ENCODE assay signal across 11 cellular contexts in the genomic region with DNA sequence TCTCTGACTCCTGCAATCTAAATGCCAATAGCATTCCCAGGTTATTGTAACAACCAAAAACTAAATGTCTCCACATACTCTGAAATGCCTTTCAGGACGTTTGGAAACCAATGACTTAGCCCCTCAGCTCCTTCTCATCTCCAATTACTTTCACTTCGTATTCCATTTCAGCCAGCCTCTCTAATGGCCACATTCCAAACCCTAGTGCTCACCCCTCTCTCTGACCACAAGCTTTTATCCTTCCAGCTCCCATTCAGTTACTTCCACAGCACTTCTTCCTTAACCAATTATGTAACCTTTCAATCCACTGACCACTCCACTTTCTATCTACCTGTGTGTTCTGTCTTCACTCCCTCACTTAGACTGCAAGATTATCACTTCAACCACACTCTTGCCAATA. TPM values are rescaled to one million over a fixed set of nuclear protein-coding genes. Genes with fewer than 3 reads are reported as not detected.
DNase-seq lines count a peak whose midpoint lies in the region; ATAC-seq and TF ChIP-seq lines count a peak whose summit lies in the region.
"Had no signal": no experiment of that assay in that cellular context is flagged by ENCODE, and none has a peak within 500 bp of the region (broad histone marks: within the 10 kb centered on the region; RNA-seq: fewer than 3 reads in every experiment).

No MANE protein-coding gene starts in this region.

- intact Hi-C loops in dorsolateral prefrontal cortex (cut with DNase I): no loop called here

- H3K27ac ChIP-seq in GM23248 (peak overlapping the region; percentile 58), SJSA1 (peak overlapping the region; percentile 63), dorsolateral prefrontal cortex (no peak overlapping the region)
- H3K27ac ChIP-seq: thoracic aorta had no signal

- H3F3A ChIP-seq in GM23248 (ENCODE audit: insufficient read depth): peaks cover 20% of the 10 kb centered on the region

- no peaks in the 10 kb centered on the region for H3K9me2 ChIP-seq in GM23248 (ENCODE audit: insufficient read depth)

- in situ Hi-C loops in ACHN (cut with HindIII; ENCODE audit: low pct_ligation_motif_present, low pct_unique_long_range_greater_than_20kb, low sequenced_read_pairs) (no loop called here), GM23248 (cut with MboI) (no loop called here)

- H3K27me3 ChIP-seq in GM23248 (replicated peaks; ENCODE audit: insufficient read depth): no peaks in the 10 kb centered on the region
- no peaks in the 10 kb centered on the region for H3K27me3 ChIP-seq in SJSA1 (replicated peaks)
- no peaks in the 10 kb centered on the region for H3K27me3 ChIP-seq in dorsolateral prefrontal cortex

- WGBS in GM23248 (ENCODE audit: low coverage in 1 of 2, low lambda C conversion rate in 2 of 2, missing lambda C conversion rate in 2 of 2), 2 experiments: 0 to 3% methylated on average over 2 of the region's 2 CpGs

- peaks cover 34% of the 10 kb centered on the region for H3K36me3 ChIP-seq in GM23248 (ENCODE audit: low read depth)
- peaks cover 63% of the 10 kb centered on the region for H3K36me3 ChIP-seq in SJSA1

- no peaks in the 10 kb centered on the region for H3K9me3 ChIP-seq in GM23248 (ENCODE audit: low read depth)
- peaks cover 2% of the 10 kb centered on the region; the same call in 1 of the 2 replicates for H3K9me3 ChIP-seq in SJSA1 (replicated peaks)
- H3K9me3 ChIP-seq: thoracic aorta had no signal

- H3K4me3 ChIP-seq in GM23248 (peak overlapping the region; percentile 47), SJSA1 (peak overlapping the region; percentile 12), dorsolateral prefrontal cortex (no peak overlapping the region)
- H3K4me3 ChIP-seq: thoracic aorta had no signal

- H2AFZ ChIP-seq in GM23248: peak overlapping the region; percentile 10; the same call in 1 of the 2 replicates

- no peaks in the 10 kb centered on the region for H4K20me1 ChIP-seq in GM23248 (ENCODE audit: insufficient read depth)

- peak overlapping the region; percentile 47; the same call in 1 of the 2 replicates for H3K9ac ChIP-seq in GM23248

- H3K4me2 ChIP-seq in GM23248 (ENCODE audit: unreplicated experiment): peak overlapping the region; percentile 74

- ATAC-seq in HG02642 (IDR thresholded peaks at IDR 0.05; ENCODE audit: poor library complexity, unreplicated experiment): no peak
- ATAC-seq: Right ventricle myocardium inferior had no signal

- H3K79me2 ChIP-seq in GM23248 (ENCODE audit: insufficient read depth): peaks cover 49% of the 10 kb centered on the region

- no peak for TF ChIP-seq CTCF in dorsolateral prefrontal cortex (IDR thresholded peaks at IDR 0.05 in 54 of 56, conservative IDR thresholded peaks at IDR 0.05 in 2 of 56; ENCODE audit: low read depth in 1 of 56, partially characterized antibody in 56 of 56)

- H3K4me1 ChIP-seq in GM23248 (ENCODE audit: insufficient read depth): peaks cover 22% of the 10 kb centered on the region
- H3K4me1 ChIP-seq in SJSA1 (replicated peaks): peaks cover 29% of the 10 kb centered on the region

- DNase-seq in ACHN (peak; percentile 97), GM23248 (peak; percentile 92), SJSA1 (ENCODE audit: low read depth in 1 of 2, low spot score in 2 of 2) (peak; percentile 80 to 90), fibroblast of the conjunctiva (ENCODE audit: low read depth) (peak; percentile 68), globus pallidus (ENCODE audit: low spot score) (no peak), activated gamma-delta T cell treated with Interleukin-2 at 50 U/mL for 16 hours (no peak), dorsolateral prefrontal cortex (no peak)
- DNase-seq: effector CD4-positive, alpha-beta T cell had no signal

RNA-seq across cellular contexts. Expression of a gene that starts 4.3 kb away (rescaled TPM):
- 29.9 and 44.9 TPM in 2 replicates for total RNA-seq in GM23248 (2014; rRNA removed; shearing (Covaris generic))
- 22.3 and 23.4 TPM in 2 replicates for polyA plus RNA-seq in GM23248 (2016; fragmentation: Nextera tagmentation; extraction: Ambion mirVana)
- 35.6 and 48.3 TPM in 2 replicates for total RNA-seq in SJSA1 (2014; rRNA removed; shearing (Covaris generic))
- 10 to 100 TPM in 99 of 120 experiments, 1 to 10 TPM in 21; 6.0 to 19.1 (median 12.2) TPM for total RNA-seq in dorsolateral prefrontal cortex

RNA-seq across cellular contexts. Expression of a gene that starts 43.9 kb away (rescaled TPM):
- total RNA-seq in GM23248 (2014; rRNA removed; shearing (Covaris generic)): 11.4 and 12.9 TPM in 2 replicates
- 3.8 and 6.5 TPM in 2 replicates for polyA plus RNA-seq in GM23248 (2016; fragmentation: Nextera tagmentation; extraction: Ambion mirVana)
- total RNA-seq in SJSA1 (2014; rRNA removed; shearing (Covaris generic)): 12.1 and 22.3 TPM in 2 replicates
- total RNA-seq in dorsolateral prefrontal cortex: 10 to 100 TPM; 13.7 to 84.3 (median 27.5) TPM

Comparison
In these comparisons a context has a peak if more than half of its experiments do, and no peak if none do; other contexts are left out.
1. DNase-seq: peak in ACHN (single experiment), GM23248 (single experiment), SJSA1 (2 of 2) and fibroblast of the conjunctiva (single experiment); none in globus pallidus (single experiment), activated gamma-delta T cell treated with Interleukin-2 at 50 U/mL for 16 hours (single experiment) and dorsolateral prefrontal cortex (0 of 10).
2. H3K27ac ChIP-seq: peak in GM23248 (single experiment) and SJSA1 (single experiment); none in dorsolateral prefrontal cortex (0 of 59).
3. H3K4me3 ChIP-seq: peak in GM23248 (single experiment) and SJSA1 (single experiment); none in dorsolateral prefrontal cortex (0 of 59).